8 cellular contexts compared by ENCODE assay signal in the genomic region with DNA sequence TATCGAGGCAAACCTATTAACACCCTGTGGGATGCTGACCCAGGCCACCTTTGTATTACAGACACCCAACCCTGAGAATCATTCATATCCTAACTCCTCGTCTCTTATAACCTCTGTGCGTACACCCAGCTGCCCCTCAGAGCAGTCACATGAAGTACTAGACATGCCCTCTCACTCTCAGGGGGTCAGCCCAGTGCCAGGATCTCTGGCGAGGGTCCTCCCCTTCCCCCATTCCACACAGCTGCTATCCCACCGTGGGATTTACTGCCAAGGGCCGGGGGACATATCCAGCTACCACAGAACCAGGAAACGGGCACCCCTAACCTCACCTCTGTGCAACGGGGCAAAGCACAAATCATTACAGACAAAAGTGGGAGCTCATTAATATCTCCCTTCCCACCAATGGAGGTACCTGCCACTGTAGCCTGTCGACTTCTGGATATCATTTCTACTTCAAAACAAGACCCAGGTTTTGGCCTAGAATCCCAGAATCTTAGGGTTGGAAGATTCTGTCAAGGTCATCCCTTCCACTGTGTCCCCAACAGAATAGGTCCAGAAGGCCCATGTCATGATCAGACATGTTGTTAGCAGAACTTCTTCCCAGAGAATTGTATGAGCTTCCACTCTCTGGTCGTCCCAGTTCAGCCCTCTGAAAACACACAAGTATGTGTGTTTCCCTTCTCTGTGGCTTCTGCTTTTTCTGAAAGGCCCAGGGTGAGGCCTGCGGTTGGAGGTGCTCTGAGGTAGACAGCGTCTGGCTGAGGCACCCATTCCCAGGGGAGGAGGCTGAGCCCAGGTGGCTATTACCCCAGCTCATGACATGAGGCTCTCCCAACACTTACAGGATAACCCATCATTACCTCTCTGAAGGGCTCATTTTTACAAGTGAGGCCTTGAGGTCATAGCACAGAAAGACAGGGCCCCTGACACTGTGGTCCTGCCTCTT. TPM values are rescaled to one million over a fixed set of nuclear protein-coding genes. Genes with fewer than 3 reads are reported as not detected.
DNase-seq lines count a peak whose midpoint lies in the region; ATAC-seq and TF ChIP-seq lines count a peak whose summit lies in the region.

No MANE protein-coding gene starts in this region.

- peaks cover 13% of the 10 kb centered on the region for H3K36me3 ChIP-seq in RWPE2 (ENCODE audit: low read depth)

- no peaks in the 10 kb centered on the region for H3K27me3 ChIP-seq in RWPE2 (ENCODE audit: insufficient read depth, poor library complexity, severe bottlenecking)

- peaks cover 62 to 79% of the 10 kb centered on the region in 2 donors for H3K4me1 Mint-ChIP-seq in natural killer cell

- no peaks in the 10 kb centered on the region for H3K9me3 Mint-ChIP-seq in natural killer cell

- peaks cover 54% of the 10 kb centered on the region for H3K4me1 ChIP-seq in RWPE2 (ENCODE audit: insufficient read depth, poor library complexity, severe bottlenecking)

- no peak for TF ChIP-seq CTCF in RWPE2 (IDR thresholded peaks at IDR 0.05; ENCODE audit: poor library complexity, severe bottlenecking)
- no peak for TF ChIP-seq CTCF in natural killer cell (IDR thresholded peaks at IDR 0.05)

- peak overlapping the region; percentile 92 for H3K4me3 Mint-ChIP-seq in natural killer cell

- DNase-seq in Right ventricle myocardium superior (peak; percentile 45), cardiac septum (ENCODE audit: low spot score) (no peak), RWPE2 (ENCODE audit: low spot score) (no peak), caudate nucleus (lab: John Stamatoyannopoulos, UW) (no peak), natural killer cell (no peak), NCI-H1048 (lab: John Stamatoyannopoulos, UW) (no peak), cerebellum (ENCODE audit: low spot score) (no peak)

- no peaks in the 10 kb centered on the region for H3K36me3 Mint-ChIP-seq in natural killer cell

- peak overlapping the region; percentile 72 for H3K4me3 ChIP-seq in RWPE2 (ENCODE audit: severe bottlenecking)

- H3K27ac ChIP-seq in RWPE2 (ENCODE audit: poor library complexity, severe bottlenecking) = peak overlapping the region; percentile 95
- H3K27ac ChIP-seq in caudate nucleus (ENCODE audit: low read depth, low read length) = peak overlapping the region; percentile 96

- H3K27me3 Mint-ChIP-seq in natural killer cell (ENCODE audit: low read depth in 2 of 2) = no peaks in the 10 kb centered on the region

- ATAC-seq in Right ventricle myocardium superior (ENCODE audit: poor library complexity) (no peak), HG02981 (IDR thresholded peaks at IDR 0.05; ENCODE audit: unreplicated experiment) (peak; percentile 46), RWPE2 (ENCODE audit: low read depth) (no peak), natural killer cell (no peak)

- no peaks in the 10 kb centered on the region for H3K9me3 ChIP-seq in RWPE2 (ENCODE audit: severe bottlenecking)

- intact Hi-C loops in Right ventricle myocardium superior (cut with DNase I) = no loop called here
- intact Hi-C loops in cardiac septum (cut with DNase I) = loop anchor here (5.0 to 10.0 kb wide), 2 partner anchors 277 to 354 kb away; a partner anchor contains a TSS
- intact Hi-C loops in natural killer cell (cut with micrococcal nuclease) = no loop called here

- H3K27ac Mint-ChIP-seq in natural killer cell = peak overlapping the region; percentile 100

RNA-seq across cellular contexts. Expression of a gene that starts 1.7 kb away (rescaled TPM):
- total RNA-seq in Right ventricle myocardium superior (117 TPM), cardiac septum (143 TPM), natural killer cell (100 to 1,000 TPM in 1 of 3 donors, 10 to 100 TPM in 2; 84.9 to 107 (median 95.1) TPM), cerebellum (10.7 TPM)

RNA-seq across cellular contexts. Expression of a gene that starts 20.3 kb away (rescaled TPM):
- total RNA-seq in Right ventricle myocardium superior (72.9 TPM), cardiac septum (72.6 TPM), natural killer cell (10 to 100 TPM; 18.8 to 21.3 (median 18.9) TPM), cerebellum (12.2 TPM)

RNA-seq across cellular contexts. Expression of a gene that starts 20.7 kb away (rescaled TPM):
- 48.4 TPM for total RNA-seq in Right ventricle myocardium superior
- 56.3 TPM for total RNA-seq in cardiac septum
- total RNA-seq in natural killer cell = 10 to 100 TPM; 52.5 to 61.6 (median 60.0) TPM
- total RNA-seq in cerebellum = 52.1 TPM

RNA-seq across cellular contexts. Expression of a gene that starts 29.8 kb away (rescaled TPM):
- total RNA-seq in Right ventricle myocardium superior = 1.8 TPM
- 1.2 TPM for total RNA-seq in cardiac septum
- 1 to 10 TPM; 1.4 to 3.3 (median 2.6) TPM for total RNA-seq in natural killer cell
- 0.18 TPM for total RNA-seq in cerebellum
